ENCODE assay signal across 12 cellular contexts in genomic region chr11:103970850-103971249, GRCh38.
DNase-seq lines count a peak whose midpoint lies in the region; ATAC-seq and TF ChIP-seq lines count a peak whose summit lies in the region.
"Had no signal": no experiment of that assay in that cellular context is flagged by ENCODE, and none has a peak within 500 bp of the region (broad histone marks: within the 10 kb centered on the region; RNA-seq: fewer than 3 reads in every experiment).

No MANE protein-coding gene starts in this region.

- no peaks in the 10 kb centered on the region for H3K36me3 ChIP-seq in PC-9 (ENCODE audit: low read depth)
- no peaks in the 10 kb centered on the region for H3K36me3 ChIP-seq in MM.1S (replicated peaks; ENCODE audit: insufficient read depth, low read length)

- intact Hi-C loops in PC-9 (cut with micrococcal nuclease; ENCODE audit: unreplicated experiment) = no loop called here

- BruUV-seq in PC-9 (replicated peaks; lab: Mats Ljungman, UMichigan) = no TSS peak

- H3K79me2 ChIP-seq in PC-9 (ENCODE audit: low read depth) (no peaks in the 10 kb centered on the region), MM.1S (ENCODE audit: low read length) (no peaks in the 10 kb centered on the region)

- no peaks in the 10 kb centered on the region for H4K20me1 ChIP-seq in PC-9 (ENCODE audit: insufficient read depth)
- H4K20me1 ChIP-seq in MM.1S (ENCODE audit: insufficient read depth, low read length) = no peaks in the 10 kb centered on the region

- TF ChIP-seq CTCF in GM10266 (IDR thresholded peaks at IDR 0.05; ENCODE audit: control insufficient read depth, insufficient read depth, low read depth, missing control alignments) = no peak
- TF ChIP-seq CTCF in PC-9 (conservative IDR thresholded peaks at IDR 0.05) = no peak
- no peak for TF ChIP-seq CTCF in MM.1S (IDR thresholded peaks at IDR 0.05; ENCODE audit: low read length)

- H3K4me1 ChIP-seq in PC-9 (replicated peaks; ENCODE audit: insufficient read depth) (no peaks in the 10 kb centered on the region), MM.1S (ENCODE audit: low read length) (no peaks in the 10 kb centered on the region)
- H3K4me1 ChIP-seq: testis had no signal

- peak; percentile 99 for ATAC-seq in GM18858 (IDR thresholded peaks at IDR 0.05; ENCODE audit: unreplicated experiment)
- ATAC-seq in GM21447 (IDR thresholded peaks at IDR 0.05; ENCODE audit: unreplicated experiment) = peak; percentile 77
- peak; percentile 100 for ATAC-seq in HG03060 (IDR thresholded peaks at IDR 0.05; ENCODE audit: low read depth, unreplicated experiment)
- ATAC-seq: HCT116 had no signal

- H3K4me2 ChIP-seq in PC-9 (no peak overlapping the region), MM.1S (ENCODE audit: low read depth, low read length) (no peak overlapping the region)
- H3K4me2 ChIP-seq: KMS-11 had no signal

- H3K9ac ChIP-seq in MM.1S (ENCODE audit: low read length) = no peak overlapping the region
- H3K9ac ChIP-seq: KMS-11 had no signal

- H3K27me3 ChIP-seq in PC-9 (ENCODE audit: insufficient read depth, low read depth) (no peaks in the 10 kb centered on the region), MM.1S (replicated peaks; ENCODE audit: insufficient read depth, low read length) (no peaks in the 10 kb centered on the region)
- H3K27me3 ChIP-seq: testis had no signal

- H2AFZ ChIP-seq in PC-9 = no peak overlapping the region
- H2AFZ ChIP-seq in MM.1S (ENCODE audit: low read length) = no peak overlapping the region

- H3F3A ChIP-seq in PC-9 (ENCODE audit: insufficient read depth, low read depth) (no peaks in the 10 kb centered on the region), MM.1S (ENCODE audit: insufficient read depth, low read length) (no peaks in the 10 kb centered on the region)

- H3K9me3 ChIP-seq in PC-9 (ENCODE audit: insufficient read depth, low read depth) (no peaks in the 10 kb centered on the region), MM.1S (replicated peaks; ENCODE audit: insufficient read depth, low read length) (no peaks in the 10 kb centered on the region)
- H3K9me3 ChIP-seq: testis had no signal

- CTCF ChIA-PET in PC-9 (lab: Charles Lee) = no interaction called here

- no peak overlapping the region for H3K4me3 ChIP-seq in PC-9
- H3K4me3 ChIP-seq in MM.1S (ENCODE audit: low read length) = no peak overlapping the region
- H3K4me3 ChIP-seq: testis had no signal

- DNase-seq in MV-4-11 (lab: John Stamatoyannopoulos, UW) (peak; percentile 59), GM10266 (ENCODE audit: extremely low spot score) (no peak), PC-9 (no peak), MM.1S (no peak)
- no peak for DNase-seq in stimulated activated CD4-positive, alpha-beta T cell treated with anti-CD3 and anti-CD28 coated beads, Interleukin-4, amount 100 ng/mL, for 1 hour
- DNase-seq: activated T-cell treated with anti-CD3 and anti-CD28 coated beads, Interleukin-2, amount 50 U/mL, for 24 hours; testis had no signal

- no peaks in the 10 kb centered on the region for H3K9me2 ChIP-seq in PC-9 (ENCODE audit: insufficient read depth)
- no peaks in the 10 kb centered on the region for H3K9me2 ChIP-seq in MM.1S (replicated peaks; ENCODE audit: insufficient read depth, low read length)

- H3K27ac ChIP-seq in PC-9 (no peak overlapping the region), MM.1S (ENCODE audit: low read length) (no peak overlapping the region)
- H3K27ac ChIP-seq: KMS-11, testis had no signal

- POLR2A ChIA-PET in PC-9 (lab: Charles Lee; ENCODE audit: unreplicated experiment) = no interaction called here
